Comparison of ENCODE assay signal across 8 cellular contexts in genomic region chr10:6163364-6164270, GRCh38. TPM values are rescaled to one million over a fixed set of nuclear protein-coding genes. Genes with fewer than 3 reads are reported as not detected.
A peak's percentile ranks its signal among the peaks of the same experiment; 100 is the strongest.
DNase-seq lines count a peak whose midpoint lies in the region; ATAC-seq and TF ChIP-seq lines count a peak whose summit lies in the region.

No MANE protein-coding gene starts in this region.

- H3K27me3 ChIP-seq in CD4-positive, alpha-beta memory T cell (ENCODE audit: insufficient read depth, low read length), result no peaks in the 10 kb centered on the region
- H3K27me3 ChIP-seq in OCI-LY3 (ENCODE audit: low read depth, low read length) (no peaks in the 10 kb centered on the region), muscle layer of duodenum (ENCODE audit: low read depth, low read length) (no peaks in the 10 kb centered on the region)

- H3K4me2 ChIP-seq in OCI-LY3 (ENCODE audit: low read length), result peak overlapping the region; percentile 80

- POLR2A ChIA-PET in CD4-positive, alpha-beta memory T cell (lab: Charles Lee; ENCODE audit: partially characterized antibody), result interaction anchor here (0.6 to 2.8 kb wide), 25 partner anchors 9 to 246 kb away, joined by 3 to 49 read pairs (median 5); partner anchors contain the start of gene PFKFB3

- H4K20me1 ChIP-seq in OCI-LY3 (ENCODE audit: insufficient read depth, low read length), result peaks cover 28% of the 10 kb centered on the region

- no peak for TF ChIP-seq CTCF in OCI-LY3 (IDR thresholded peaks at IDR 0.05; ENCODE audit: low read depth, low read length)
- TF ChIP-seq CTCF in epithelial cell of proximal tubule (conservative IDR thresholded peaks at IDR 0.05; ENCODE audit: low read depth, low read length), result no peak

- DNase-seq in CD4-positive, alpha-beta memory T cell, result peak; percentile 90 to 94 (median 91)
- peak; percentile 91 for DNase-seq in activated T-cell treated with anti-CD3 and anti-CD28 coated beads for 24 hours (ENCODE audit: low read depth)
- no peak for DNase-seq in epithelial cell of proximal tubule (ENCODE audit: low read depth)
- peak; percentile 88 to 89 for DNase-seq in stimulated activated CD8-positive, alpha-beta memory T cell treated with anti-CD3 and anti-CD28 coated beads, Interleukin-7, amount 100 ng/mL, for 1 hour (ENCODE audit: low read depth in 2 of 2)

- peaks cover 55% of the 10 kb centered on the region for H3K4me1 ChIP-seq in CD4-positive, alpha-beta memory T cell (ENCODE audit: insufficient read depth, low read length)
- peaks cover 4% of the 10 kb centered on the region for H3K4me1 ChIP-seq in OCI-LY3 (ENCODE audit: low read length)
- peaks cover 0 to 25% of the 10 kb centered on the region in 2 donors for H3K4me1 ChIP-seq in muscle layer of duodenum (ENCODE audit: control insufficient read depth in 1 of 2, insufficient read depth in 2 of 2, low read length in 2 of 2)

- H3K9ac ChIP-seq in OCI-LY3 (ENCODE audit: low read length), result peak overlapping the region; percentile 95

- peaks cover 8% of the 10 kb centered on the region for H3K36me3 ChIP-seq in CD4-positive, alpha-beta memory T cell (ENCODE audit: insufficient read depth, low read length)
- peaks cover 13% of the 10 kb centered on the region for H3K36me3 ChIP-seq in OCI-LY3 (replicated peaks; ENCODE audit: low read depth, low read length)
- peaks cover 0 to 7% of the 10 kb centered on the region in 2 donors for H3K36me3 ChIP-seq in muscle layer of duodenum (ENCODE audit: control insufficient read depth in 1 of 2, insufficient read depth in 2 of 2, low read length in 2 of 2)

- intact Hi-C loops in CD4-positive, alpha-beta memory T cell (cut with micrococcal nuclease), result loop anchor here (1.0 to 5.0 kb wide), 5 partner anchors 10 to 351 kb away; partner anchors contain the start of genes GDI2 and PFKFB3

- no peaks in the 10 kb centered on the region for H3K9me3 ChIP-seq in CD4-positive, alpha-beta memory T cell (ENCODE audit: control insufficient read depth in 1 of 2, low read length in 2 of 2)
- H3K9me3 ChIP-seq in OCI-LY3 (ENCODE audit: insufficient read depth, low read length) (no peaks in the 10 kb centered on the region), muscle layer of duodenum (ENCODE audit: control insufficient read depth in 1 of 2, low read length in 2 of 2) (no peaks in the 10 kb centered on the region)

- no peaks in the 10 kb centered on the region for H3K9me3 Mint-ChIP-seq in CD4-positive, alpha-beta memory T cell

- peak overlapping the region; percentile 89 for H3K27ac ChIP-seq in CD4-positive, alpha-beta memory T cell (ENCODE audit: low read depth, low read length)
- peak overlapping the region; percentile 73 for H3K27ac ChIP-seq in OCI-LY3 (ENCODE audit: low read length)
- H3K27ac ChIP-seq in muscle layer of duodenum (ENCODE audit: low read length), result peak overlapping the region; percentile 86

- peaks cover 55% of the 10 kb centered on the region for H3K79me2 ChIP-seq in OCI-LY3 (ENCODE audit: low read length)

- H3K4me1 Mint-ChIP-seq in CD4-positive, alpha-beta memory T cell, result peaks cover 28 to 64% (median 46%) of the 10 kb centered on the region in 4 donors

- H3K27ac Mint-ChIP-seq in CD4-positive, alpha-beta memory T cell, result peak overlapping the region; percentile 92 to 98 (median 97)

- peak; percentile 97 for ATAC-seq in GM19397 (IDR thresholded peaks at IDR 0.05; ENCODE audit: unreplicated experiment)
- peak; percentile 83 for ATAC-seq in HG03558 (IDR thresholded peaks at IDR 0.05; ENCODE audit: extremely low read depth, unreplicated experiment)

- peak overlapping the region; percentile 77 to 95 (median 92) for H3K4me3 Mint-ChIP-seq in CD4-positive, alpha-beta memory T cell

- peak overlapping the region; percentile 77 to 84 for H3K4me3 ChIP-seq in CD4-positive, alpha-beta memory T cell (ENCODE audit: low read length in 2 of 2)
- peak overlapping the region; percentile 92 for H3K4me3 ChIP-seq in OCI-LY3 (ENCODE audit: low read length)
- H3K4me3 ChIP-seq in epithelial cell of proximal tubule (ENCODE audit: low read depth, low read length), result peak overlapping the region; percentile 92
- H3K4me3 ChIP-seq in muscle layer of duodenum (ENCODE audit: low read depth in 1 of 2, low read length in 2 of 2), result peak overlapping the region; percentile 75 to 85

- H3K36me3 Mint-ChIP-seq in CD4-positive, alpha-beta memory T cell, result peaks cover 0 to 22% of the 10 kb centered on the region in 2 donors

- H3K27me3 Mint-ChIP-seq in CD4-positive, alpha-beta memory T cell, result no peaks in the 10 kb centered on the region

- CTCF ChIA-PET in CD4-positive, alpha-beta memory T cell (lab: Charles Lee; ENCODE audit: partially characterized antibody), result interaction anchor here (0.6 to 3.0 kb wide), 12 partner anchors 9 to 246 kb away, joined by 3 to 18 read pairs (median 3); partner anchors contain the start of gene PFKFB3

- H2AFZ ChIP-seq in OCI-LY3 (ENCODE audit: low read depth, low read length), result no peak overlapping the region; the same call in 1 of the 2 replicates

RNA-seq across cellular contexts. Expression of gene PFKFB3, which starts 39.1 kb away (rescaled TPM):
- 10 to 100 TPM; 55.7 to 67.1 TPM for total RNA-seq in CD4-positive, alpha-beta memory T cell
- 10 to 100 TPM; 11.8 to 16.0 TPM for polyA plus RNA-seq in CD4-positive, alpha-beta memory T cell
- 31.3 and 54.9 TPM in 2 replicates for total RNA-seq in epithelial cell of proximal tubule
